Comparison of ENCODE assay signal across 16 cellular contexts in genomic region chr10:63054889-63055606, GRCh38.
"Had no signal": no experiment of that assay in that cellular context is flagged by ENCODE, and none has a peak within 500 bp of the region (broad histone marks: within the 10 kb centered on the region; RNA-seq: fewer than 3 reads in every experiment).

No MANE protein-coding gene starts in this region.

- H3K27ac Mint-ChIP-seq: activated naive CD4-positive, alpha-beta T cell treated with anti-CD3 and anti-CD28 coated beads for 36 hours; activated T-helper 1 cell treated with anti-CD3 and anti-CD28 coated beads, Interleukin-12 subunit alpha, Interleukin-12 subunit beta, Interleukin-2, Interleukin-4 antibody, amounts not matched to agents 30 ng/mL and 10 ng/mL and 1 ng/mL, durations not matched to agents 14 hours and 24 hours and 36 hours; natural killer cell had no signal

- DNase-seq: activated CD4-positive, alpha-beta T cell treated with anti-CD3 and anti-CD28 coated beads for 1 hour; activated CD8-positive, alpha-beta memory T cell treated with anti-CD3 and anti-CD28 coated beads, Interleukin-2, amount 50 U/mL, for 48 hours; activated naive CD4-positive, alpha-beta T cell treated with anti-CD3 and anti-CD28 coated beads for 36 hours; adrenal gland; caudate nucleus; islet precursor cell; left ventricle myocardium superior; mesenchymal stem cell; natural killer cell; stimulated activated CD4-positive, alpha-beta T cell treated with anti-CD3 and anti-CD28 coated beads, Interleukin-12 subunit alpha, Interleukin-12 subunit beta, amount 100 ng/mL, for 4 hours; stimulated activated CD4-positive, alpha-beta T cell treated with anti-CD3 and anti-CD28 coated beads, Interleukin-2, amount 100 ng/mL, for 24 hours; transverse colon had no signal

- H3K4me2 ChIP-seq: hepatocyte had no signal

- H3K4me3 Mint-ChIP-seq: activated naive CD4-positive, alpha-beta T cell treated with anti-CD3 and anti-CD28 coated beads for 36 hours; activated T-helper 1 cell treated with anti-CD3 and anti-CD28 coated beads, Interleukin-12 subunit alpha, Interleukin-12 subunit beta, Interleukin-2, Interleukin-4 antibody, amounts not matched to agents 30 ng/mL and 10 ng/mL and 1 ng/mL, durations not matched to agents 14 hours and 24 hours and 36 hours; natural killer cell had no signal

- H3K27me3 ChIP-seq: adrenal gland, hepatocyte, transverse colon had no signal

- H3K9me3 Mint-ChIP-seq: activated naive CD4-positive, alpha-beta T cell treated with anti-CD3 and anti-CD28 coated beads for 36 hours; activated T-helper 1 cell treated with anti-CD3 and anti-CD28 coated beads, Interleukin-12 subunit alpha, Interleukin-12 subunit beta, Interleukin-2, Interleukin-4 antibody, amounts not matched to agents 30 ng/mL and 10 ng/mL and 1 ng/mL, durations not matched to agents 14 hours and 24 hours and 36 hours; natural killer cell had no signal

- H3K4me1 Mint-ChIP-seq: natural killer cell had no signal

- ATAC-seq: left ventricle myocardium superior, natural killer cell had no signal

- H3K9me3 ChIP-seq: adrenal gland, neutrophil, transverse colon had no signal

- H3K27ac ChIP-seq: adrenal gland, hepatocyte, neutrophil, transverse colon, VCaP had no signal

- H3K4me1 ChIP-seq: adrenal gland, transverse colon had no signal

- H3K79me2 ChIP-seq: hepatocyte had no signal

- H3K4me3 ChIP-seq: adrenal gland, hepatocyte, transverse colon had no signal

- H3K36me3 ChIP-seq: adrenal gland, neutrophil, transverse colon had no signal

- H2AFZ ChIP-seq: hepatocyte had no signal

- H3K36me3 Mint-ChIP-seq: natural killer cell had no signal
